Comparison of ENCODE assay signal across 26 cellular contexts in genomic region chr11:32082346-32082986, GRCh38.
"Had no signal": no experiment of that assay in that cellular context is flagged by ENCODE, and none has a peak within 500 bp of the region (broad histone marks: within the 10 kb centered on the region; RNA-seq: fewer than 3 reads in every experiment).

No MANE protein-coding gene starts in this region.

- H3K9me3 ChIP-seq: ascending aorta, Peyer's patch, SJSA1 had no signal

- DNase-seq: activated B cell treated with CpG ODN at 0.5 μM for 24 hours; activated CD4-positive, alpha-beta T cell treated with anti-CD3 and anti-CD28 coated beads for 1 hour; activated CD4-positive, alpha-beta T cell treated with anti-CD3 and anti-CD28 coated beads, Interleukin-2, amount 10 ng/mL, durations not matched to agents 24 days and 14 days; activated CD4-positive, alpha-beta T cell treated with anti-CD3 and anti-CD28 coated beads, Interleukin-2, amount 50 U/mL, for 48 hours; activated CD8-positive, alpha-beta memory T cell treated with anti-CD3 and anti-CD28 coated beads, Interleukin-2, amount 10 ng/mL, durations not matched to agents 7 days and 5 days; activated effector memory CD4-positive, alpha-beta T cell treated with anti-CD3 and anti-CD28 coated beads, Interleukin-2, amount 50 U/mL, for 16 hours; activated naive CD4-positive, alpha-beta T cell treated with Interleukin-2 at 50 U/mL for 16 hours; activated naive CD8-positive, alpha-beta T cell treated with anti-CD3 and anti-CD28 coated beads, Interleukin-2, amount 50 U/mL, for 24 hours; activated T-cell treated with anti-CD3 and anti-CD28 coated beads, Interleukin-2, amount 50 U/mL, for 24 hours; amniotic stem cell; Kasumi-1; NCI-H1048; NCI-H1417; NCI-H1930; NCI-H2171; NCI-H2227 treated with DMSO at 0.1 percent for 48 hours; NCI-H446 treated with DMSO at 0.1 percent for 48 hours; Peyer's patch; Right ventricle myocardium superior had no signal

- H3K27ac Mint-ChIP-seq: activated B cell treated with CpG ODN at 0.5 μM for 24 hours; activated CD4-positive, alpha-beta T cell treated with anti-CD3 and anti-CD28 coated beads, Interleukin-2, amount 10 ng/mL, durations not matched to agents 24 days and 14 days; activated CD8-positive, alpha-beta memory T cell treated with anti-CD3 and anti-CD28 coated beads, Interleukin-2, amount 10 ng/mL, durations not matched to agents 7 days and 5 days; activated naive CD4-positive, alpha-beta T cell treated with anti-CD3 and anti-CD28 coated beads, Interleukin-2, amount 50 U/mL, for 72 hours; activated naive CD8-positive, alpha-beta T cell treated with anti-CD3 and anti-CD28 coated beads, Interleukin-2, amount 50 U/mL, for 24 hours; activated T-cell treated with anti-CD3 and anti-CD28 coated beads, Interleukin-2, amount 50 U/mL, for 24 hours; T-helper 1 cell treated with Interleukin-12 subunit alpha and Interleukin-12 subunit beta and Interleukin-4 antibody, amounts not matched to agents 30 μg/mL and 1 μg/mL, for 36 hours had no signal

- H3K27me3 ChIP-seq: ascending aorta, cardiac muscle cell, Peyer's patch, SJSA1 had no signal

- H3K4me3 Mint-ChIP-seq: activated B cell treated with CpG ODN at 0.5 μM for 24 hours; activated CD4-positive, alpha-beta T cell treated with anti-CD3 and anti-CD28 coated beads, Interleukin-2, amount 10 ng/mL, durations not matched to agents 24 days and 14 days; activated CD8-positive, alpha-beta memory T cell treated with anti-CD3 and anti-CD28 coated beads, Interleukin-2, amount 10 ng/mL, durations not matched to agents 7 days and 5 days; activated naive CD8-positive, alpha-beta T cell treated with anti-CD3 and anti-CD28 coated beads, Interleukin-2, amount 50 U/mL, for 24 hours; activated T-cell treated with anti-CD3 and anti-CD28 coated beads, Interleukin-2, amount 50 U/mL, for 24 hours; brain; T-helper 1 cell treated with Interleukin-12 subunit alpha and Interleukin-12 subunit beta and Interleukin-4 antibody, amounts not matched to agents 30 μg/mL and 1 μg/mL, for 36 hours had no signal

- H3K4me1 Mint-ChIP-seq: activated B cell treated with CpG ODN at 0.5 μM for 24 hours; activated CD8-positive, alpha-beta memory T cell treated with anti-CD3 and anti-CD28 coated beads, Interleukin-2, amount 10 ng/mL, durations not matched to agents 7 days and 5 days had no signal

- H3K27ac ChIP-seq: ascending aorta, cardiac muscle cell, Peyer's patch, RWPE1, SJSA1 had no signal

- H3K4me1 ChIP-seq: Peyer's patch had no signal

- H3K9me3 Mint-ChIP-seq: activated B cell treated with CpG ODN at 0.5 μM for 24 hours; activated CD4-positive, alpha-beta T cell treated with anti-CD3 and anti-CD28 coated beads, Interleukin-2, amount 10 ng/mL, durations not matched to agents 24 days and 14 days; activated naive CD8-positive, alpha-beta T cell treated with anti-CD3 and anti-CD28 coated beads, Interleukin-2, amount 50 U/mL, for 24 hours; activated T-cell treated with anti-CD3 and anti-CD28 coated beads, Interleukin-2, amount 50 U/mL, for 24 hours; T-helper 1 cell treated with Interleukin-12 subunit alpha and Interleukin-12 subunit beta and Interleukin-4 antibody, amounts not matched to agents 30 μg/mL and 1 μg/mL, for 36 hours had no signal

- H3K4me3 ChIP-seq: ascending aorta, cardiac muscle cell, Peyer's patch, SJSA1 had no signal

- H3K36me3 ChIP-seq: ascending aorta, cardiac muscle cell, Peyer's patch, SJSA1 had no signal

- ATAC-seq: activated CD8-positive, alpha-beta memory T cell treated with anti-CD3 and anti-CD28 coated beads, Interleukin-2, amount 10 ng/mL, durations not matched to agents 7 days and 5 days; activated naive CD4-positive, alpha-beta T cell treated with anti-CD3 and anti-CD28 coated beads, Interleukin-2, amount 50 U/mL, for 72 hours; activated naive CD8-positive, alpha-beta T cell treated with anti-CD3 and anti-CD28 coated beads, Interleukin-2, amount 50 U/mL, for 24 hours had no signal

- H3K36me3 Mint-ChIP-seq: activated CD8-positive, alpha-beta memory T cell treated with anti-CD3 and anti-CD28 coated beads, Interleukin-2, amount 10 ng/mL, durations not matched to agents 7 days and 5 days; brain had no signal
